Comparison of ENCODE assay signal across 8 cellular contexts in genomic region chr1:32901823-32902534, GRCh38. TPM values are rescaled to one million over a fixed set of nuclear protein-coding genes. Genes with fewer than 3 reads are reported as not detected.
DNase-seq lines count a peak whose midpoint lies in the region; ATAC-seq and TF ChIP-seq lines count a peak whose summit lies in the region.

No MANE protein-coding gene starts in this region.

- TF ChIP-seq CTCF in PC-9 (conservative IDR thresholded peaks at IDR 0.05), result no peak
- no peak for TF ChIP-seq CTCF in osteoblast (IDR thresholded peaks at IDR 0.05; ENCODE audit: extremely low read depth, low read depth, low read length)

- H4K20me1 ChIP-seq in PC-9 (ENCODE audit: insufficient read depth) (no peaks in the 10 kb centered on the region; the same call in 1 of the 2 replicates), osteoblast (ENCODE audit: insufficient read depth, low read length) (no peaks in the 10 kb centered on the region)

- H3K79me2 ChIP-seq in PC-9 (ENCODE audit: low read depth) (0 out of 2 replicates have a peak, but pooled peaks cover 8% of the 10 kb centered on the region), osteoblast (ENCODE audit: insufficient read depth, low read length) (no peaks in the 10 kb centered on the region)

- peaks cover 2 to 14% (median 9%) of the 10 kb centered on the region in 4 donors for H3K4me1 Mint-ChIP-seq in CD4-positive, alpha-beta memory T cell

- no peaks in the 10 kb centered on the region for H3K9me2 ChIP-seq in PC-9 (ENCODE audit: insufficient read depth)

- no TSS peak for BruUV-seq in PC-9 (replicated peaks; lab: Mats Ljungman, UMichigan)

- H3K27me3 Mint-ChIP-seq in CD4-positive, alpha-beta memory T cell, result peaks cover 29 to 37% of the 10 kb centered on the region in 2 donors

- H3K9me3 ChIP-seq in CD4-positive, alpha-beta memory T cell (ENCODE audit: control insufficient read depth in 1 of 2, low read length in 2 of 2), result no peaks in the 10 kb centered on the region
- H3K9me3 ChIP-seq in PC-9 (ENCODE audit: insufficient read depth, low read depth) (no peaks in the 10 kb centered on the region), osteoblast (ENCODE audit: low read depth, low read length) (no peaks in the 10 kb centered on the region)

- intact Hi-C loops in CD4-positive, alpha-beta memory T cell (cut with micrococcal nuclease), result no loop called here
- intact Hi-C loops in PC-9 (cut with micrococcal nuclease; ENCODE audit: unreplicated experiment), result no loop called here

- H2AFZ ChIP-seq in PC-9, result peak overlapping the region; percentile 100
- H2AFZ ChIP-seq in osteoblast (ENCODE audit: low read length), result peak overlapping the region; percentile 85

- peak overlapping the region; percentile 98 for H3K4me2 ChIP-seq in PC-9
- H3K4me2 ChIP-seq in osteoblast (ENCODE audit: insufficient read depth, low read length), result peak overlapping the region; percentile 76

- CTCF ChIA-PET in CD4-positive, alpha-beta memory T cell (lab: Charles Lee; ENCODE audit: partially characterized antibody), result no interaction called here
- CTCF ChIA-PET in PC-9 (lab: Charles Lee), result no interaction called here

- H3K9me3 Mint-ChIP-seq in CD4-positive, alpha-beta memory T cell, result no peaks in the 10 kb centered on the region

- POLR2A ChIA-PET in CD4-positive, alpha-beta memory T cell (lab: Charles Lee; ENCODE audit: partially characterized antibody), result no interaction called here
- POLR2A ChIA-PET in PC-9 (lab: Charles Lee; ENCODE audit: unreplicated experiment), result no interaction called here

- peaks cover 13% of the 10 kb centered on the region for H3K27me3 ChIP-seq in CD4-positive, alpha-beta memory T cell (ENCODE audit: insufficient read depth, low read length)
- H3K27me3 ChIP-seq in PC-9 (ENCODE audit: insufficient read depth, low read depth) (no peaks in the 10 kb centered on the region), osteoblast (ENCODE audit: insufficient read depth, low read length) (peaks cover 6% of the 10 kb centered on the region)

- H3K27ac Mint-ChIP-seq in CD4-positive, alpha-beta memory T cell, result peak overlapping the region in 2 of 7 donors; percentile 37 to 73

- H3K36me3 ChIP-seq in CD4-positive, alpha-beta memory T cell (ENCODE audit: insufficient read depth, low read length), result no peaks in the 10 kb centered on the region
- H3K36me3 ChIP-seq in PC-9 (ENCODE audit: low read depth), result no peaks in the 10 kb centered on the region
- no peaks in the 10 kb centered on the region for H3K36me3 ChIP-seq in osteoblast (ENCODE audit: insufficient read depth, low read length)

- no peaks in the 10 kb centered on the region for H3K36me3 Mint-ChIP-seq in CD4-positive, alpha-beta memory T cell

- H3K4me3 ChIP-seq in CD4-positive, alpha-beta memory T cell (ENCODE audit: low read length in 2 of 2), result no peak overlapping the region
- H3K4me3 ChIP-seq in PC-9 (peak overlapping the region; percentile 97), osteoblast (ENCODE audit: insufficient read depth, low read length) (peak overlapping the region; percentile 70)

- peaks cover 14% of the 10 kb centered on the region; the same call in 1 of the 2 replicates for H3F3A ChIP-seq in PC-9 (ENCODE audit: insufficient read depth, low read depth)

- DNase-seq in CD4-positive, alpha-beta memory T cell, result no peak
- DNase-seq in PC-9, result no peak
- DNase-seq in epithelial cell of prostate (ENCODE audit: low read depth, low spot score), result no peak
- DNase-seq in osteoblast (ENCODE audit: insufficient read length, low spot score, missing footprints), result peak; percentile 43
- no peak for DNase-seq in NCI-H2196 treated with DMSO at 0.1 percent for 48 hours (lab: John Stamatoyannopoulos, UW; ENCODE audit: unreplicated experiment)

- ATAC-seq in HG03520 (IDR thresholded peaks at IDR 0.05; ENCODE audit: unreplicated experiment) (no peak), GM19467 (IDR thresholded peaks at IDR 0.05; ENCODE audit: unreplicated experiment) (no peak), HG03135 (IDR thresholded peaks at IDR 0.05; ENCODE audit: unreplicated experiment) (no peak)

- H3K4me1 ChIP-seq in CD4-positive, alpha-beta memory T cell (ENCODE audit: insufficient read depth, low read length), result peaks cover 9% of the 10 kb centered on the region
- H3K4me1 ChIP-seq in PC-9 (replicated peaks; ENCODE audit: insufficient read depth) (no peaks in the 10 kb centered on the region), osteoblast (ENCODE audit: insufficient read depth, low read length) (peaks cover 5% of the 10 kb centered on the region)

- H3K27ac ChIP-seq in CD4-positive, alpha-beta memory T cell (ENCODE audit: low read depth, low read length), result no peak overlapping the region
- H3K27ac ChIP-seq in PC-9 (no peak overlapping the region), epithelial cell of prostate (peak overlapping the region; percentile 48), osteoblast (ENCODE audit: low read depth, low read length) (no peak overlapping the region)

- peak overlapping the region; percentile 72 to 87 (median 76) for H3K4me3 Mint-ChIP-seq in CD4-positive, alpha-beta memory T cell

RNA-seq across cellular contexts. Expression of gene TMEM54, which starts 0.8 kb away (rescaled TPM):
- total RNA-seq in CD4-positive, alpha-beta memory T cell, result not detected
- not detected for polyA plus RNA-seq in CD4-positive, alpha-beta memory T cell
- 102 and 132 TPM in 2 replicates for total RNA-seq in PC-9 (2021)
- total RNA-seq in osteoblast, result 16.5 and 22.4 TPM in 2 replicates

RNA-seq across cellular contexts. Expression of gene HPCA, which starts 15.7 kb away (rescaled TPM):
- total RNA-seq in CD4-positive, alpha-beta memory T cell, result under 1 TPM in 1 of 2 experiments, not detected in 1; 0.70 TPM
- polyA plus RNA-seq in CD4-positive, alpha-beta memory T cell, result not detected
- not detected in 2 replicates for total RNA-seq in PC-9 (2021)
- total RNA-seq in osteoblast, result not detected in 2 replicates

RNA-seq across cellular contexts. Expression of gene FNDC5, which starts 31.3 kb away (rescaled TPM):
- total RNA-seq in CD4-positive, alpha-beta memory T cell, result not detected
- not detected for polyA plus RNA-seq in CD4-positive, alpha-beta memory T cell
- total RNA-seq in PC-9 (2021), result not detected in 2 replicates
- total RNA-seq in osteoblast, result 0.36 TPM in 1 of 2 replicates, not detected in the other

Comparison
In these comparisons a context has a peak if more than half of its experiments do, and no peak if none do; other contexts are left out.
1. H3K4me3 ChIP-seq: peak in PC-9 (single experiment) and osteoblast (single experiment); none in CD4-positive, alpha-beta memory T cell (0 of 2).
2. RNA of gene TMEM54, which starts 0.8 kb away (total RNA-seq): 102 to 132 TPM in PC-9 and 16.5 to 22.4 TPM in osteoblast; not detected in CD4-positive, alpha-beta memory T cell; every median in the first group is over 10 times any median in the second.